27 cellular contexts compared by ENCODE assay signal in the genomic region with DNA sequence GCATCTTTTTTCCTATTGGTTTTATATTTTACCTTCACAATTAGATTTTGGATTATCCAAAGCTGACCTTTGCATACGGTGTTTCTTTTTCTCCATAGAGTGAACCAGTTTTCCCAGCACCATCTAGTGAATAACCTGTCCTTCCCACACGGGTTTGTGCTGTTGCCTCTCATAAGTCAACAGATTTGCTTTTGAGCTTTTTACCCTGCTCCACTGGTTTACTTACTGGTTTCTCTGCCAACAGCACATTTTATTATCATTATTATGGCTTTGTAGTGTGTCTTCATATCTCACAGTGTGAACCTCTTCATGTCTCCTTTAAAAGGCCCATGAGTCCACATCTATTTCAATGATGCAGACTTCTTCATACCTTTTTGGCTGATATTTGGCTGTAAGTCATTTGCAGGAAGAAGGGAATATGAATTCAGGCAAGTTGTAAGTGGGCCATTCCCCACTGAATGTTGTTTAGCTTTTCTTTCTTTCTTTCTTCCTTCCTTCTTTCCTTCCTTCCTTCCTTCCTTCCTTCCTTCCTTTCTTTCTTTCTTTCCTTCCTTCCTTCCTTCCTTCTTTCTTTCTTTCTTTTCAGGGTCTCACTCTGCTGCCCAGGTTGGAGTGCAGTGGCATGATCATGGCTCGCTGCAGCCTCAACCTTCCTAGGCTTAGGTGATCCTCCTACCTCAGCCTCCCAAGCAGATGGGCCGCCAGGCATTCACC.
"Had no signal": no experiment of that assay in that cellular context is flagged by ENCODE, and none has a peak within 500 bp of the region (broad histone marks: within the 10 kb centered on the region; RNA-seq: fewer than 3 reads in every experiment).

No MANE protein-coding gene starts in this region.

- DNase-seq: Kasumi-1, KG1, MM.1S, MV-4-11, NCI-H1092, NCI-H1105, NCI-H1417 treated with DMSO at 0.1 percent for 48 hours, NCI-H1436 treated with DMSO at 0.1 percent for 48 hours, NCI-H1694 treated with DMSO at 0.1 percent for 48 hours, NCI-H187 treated with DMSO at 0.1 percent for 48 hours, NCI-H2029, NCI-H2081, NCI-H2171 treated with DMSO at 0.1 percent for 48 hours, NCI-H2227 treated with DMSO at 0.1 percent for 48 hours, NCI-H345, NCI-H446, NCI-H510A treated with DMSO at 0.1 percent for 48 hours, NCI-H524 treated with DMSO at 0.1 percent for 48 hours, NCI-H526 treated with DMSO at 0.1 percent for 48 hours, NCI-H774, PC-9, Right ventricle myocardium superior, RPMI8226, SHP77 treated with DMSO at 0.1 percent for 48 hours, SK-N-SH, SW 1271 had no signal

- H3K36me3 ChIP-seq: SJSA1 had no signal

- H3K27ac ChIP-seq: PC-9, SJSA1 had no signal

- H3K9ac ChIP-seq: SK-N-SH had no signal

- H3K4me2 ChIP-seq: PC-9, SK-N-SH had no signal

- H3K9me3 ChIP-seq: SJSA1, SK-N-SH had no signal

- H3K4me3 ChIP-seq: PC-9, SJSA1 had no signal
